ENCODE assay signal across 8 cellular contexts in the genomic region with DNA sequence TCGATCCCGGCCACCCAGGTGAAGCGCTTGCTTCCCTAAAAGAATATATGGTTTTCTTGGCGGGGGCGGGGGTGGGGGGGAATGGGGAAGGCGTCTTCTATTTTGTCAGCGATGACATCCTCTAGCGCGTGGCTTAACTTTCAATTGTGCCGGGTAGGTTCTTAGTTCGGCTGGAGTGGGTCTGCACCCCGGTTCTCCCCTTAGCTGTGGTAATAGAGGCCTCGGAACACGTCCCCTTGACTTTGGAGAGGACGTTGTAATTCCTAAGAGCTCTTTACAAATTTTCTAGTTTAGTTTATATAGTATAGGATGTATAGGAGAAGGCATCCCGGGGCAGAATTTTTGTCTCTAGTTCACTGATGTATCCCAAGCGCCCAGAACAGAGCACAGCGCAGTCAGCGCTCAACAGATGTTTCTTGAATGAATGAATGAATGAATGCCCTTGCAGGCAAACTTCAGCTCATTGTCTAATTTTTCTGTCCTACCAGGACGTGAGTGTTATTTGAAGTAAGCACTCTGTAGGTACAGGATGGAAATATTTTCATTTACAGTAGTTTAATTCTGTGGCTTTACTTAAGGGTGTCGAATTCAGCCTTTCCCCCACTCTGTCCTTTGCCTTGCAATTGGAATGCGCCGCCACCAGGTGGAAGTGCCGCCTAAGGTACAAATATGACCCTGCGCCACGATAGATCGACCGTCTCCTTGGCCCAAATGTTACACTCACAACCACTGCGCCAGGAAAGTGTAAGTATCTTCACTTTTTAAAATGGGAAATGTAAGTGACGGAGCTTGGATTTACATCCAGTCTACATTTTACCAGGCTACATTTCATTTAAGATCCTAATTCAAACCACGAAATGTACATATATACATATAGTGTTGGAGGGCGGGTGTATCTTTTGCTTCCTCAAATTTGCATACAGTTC.
DNase-seq lines count a peak whose midpoint lies in the region; ATAC-seq and TF ChIP-seq lines count a peak whose summit lies in the region.

No MANE protein-coding gene starts in this region.

- peak; percentile 76 for ATAC-seq in HG02884 (IDR thresholded peaks at IDR 0.05; ENCODE audit: unreplicated experiment)

- in situ Hi-C loops in GM13977 (cut with MboI; ENCODE audit: low pct_unique_long_range_greater_than_20kb, low sequenced_read_pairs, unreplicated experiment) = loop anchor here (10.0 to 25.0 kb wide), 2 partner anchors 117 to 1104 kb away; no protein-coding TSS in a partner anchor

- peak; percentile 92 for TF ChIP-seq CTCF in GM13977 (IDR thresholded peaks at IDR 0.05; ENCODE audit: extremely low read depth, insufficient read depth, missing control alignments)

- peak; percentile 83 for DNase-seq in GM13977 (ENCODE audit: low spot score)
- peak; percentile 8 for DNase-seq in NCI-H1436 treated with DMSO at 0.1 percent for 48 hours (lab: John Stamatoyannopoulos, UW)
- DNase-seq in T1000 (lab: John Stamatoyannopoulos, UW) = peak; percentile 57
- DNase-seq in astrocyte of the hippocampus (ENCODE audit: low read depth, low spot score) = peak; percentile 90
- DNase-seq in hypothalamus (lab: John Stamatoyannopoulos, UW) = peak in 50 of 51 donors; percentile 2 to 80 (median 48)
- peak; percentile 86 for DNase-seq in retina
- no peak for DNase-seq in 8988T
